Comparison of ENCODE assay signal across 1 cellular context in genomic region chr17:48101012-48101720, GRCh38.
TF ChIP-seq lines count a peak whose summit lies in the region.

Gene CBX1 (minus strand): TSS chr17:48101478. CDS start chr17:48077004, 24,474 bp downstream.

TF ChIP-seq in HepG2, 621 proteins besides CTCF, POLR2A, EP300 and RAD21 (continued from another document and continues in another):
- TF ChIP-seq MYPOP (CRISPR knock-in tag; IDR thresholded peaks at IDR 0.05): peak; percentile 97
- TF ChIP-seq ELF1 (CRISPR knock-in tag; IDR thresholded peaks at IDR 0.05): peak; percentile 46; the same call in 1 of the 2 replicates
- peak; percentile 83; the same call in 1 of the 2 replicates for TF ChIP-seq ZKSCAN1 (IDR thresholded peaks at IDR 0.05; ENCODE audit: low read length)
- peak; percentile 66 for TF ChIP-seq IKZF4 (CRISPR knock-in tag; IDR thresholded peaks at IDR 0.05; ENCODE audit: borderline replicate concordance, low read depth, not compliant biosample characterization)
- TF ChIP-seq ZNF704 (CRISPR knock-in tag; IDR thresholded peaks at IDR 0.05; ENCODE audit: borderline replicate concordance): peak; percentile 99; the same call in 1 of the 2 replicates
- TF ChIP-seq ZNF431 (CRISPR knock-in tag; IDR thresholded peaks at IDR 0.05; ENCODE audit: borderline replicate concordance, low read depth): peak; percentile 54; the same call in 1 of the 2 replicates
- TF ChIP-seq HNF1A (IDR thresholded peaks at IDR 0.05; ENCODE audit: low read depth): no peak
- TF ChIP-seq HNF1A (CRISPR knock-in tag; IDR thresholded peaks at IDR 0.05; ENCODE audit: borderline replicate concordance): peak; percentile 63; the same call in 1 of the 2 replicates
- no peak for TF ChIP-seq NFATC3 (CRISPR knock-in tag; IDR thresholded peaks at IDR 0.05)
- TF ChIP-seq ZNF605 (CRISPR knock-in tag; IDR thresholded peaks at IDR 0.05): peak; percentile 88; the same call in 1 of the 2 replicates
- TF ChIP-seq KDM4B (CRISPR knock-in tag; IDR thresholded peaks at IDR 0.05): no peak
- no peak for TF ChIP-seq ZNF652 (CRISPR knock-in tag; IDR thresholded peaks at IDR 0.05; ENCODE audit: borderline replicate concordance, low read depth)
- TF ChIP-seq TBX2 (CRISPR knock-in tag; IDR thresholded peaks at IDR 0.05; ENCODE audit: borderline replicate concordance): peak; percentile 93
- TF ChIP-seq POGK (CRISPR knock-in tag; conservative IDR thresholded peaks at IDR 0.05): peak; percentile 98
- peak; percentile 61; the same call in 1 of the 2 replicates for TF ChIP-seq ZNF639 (CRISPR knock-in tag; conservative IDR thresholded peaks at IDR 0.05)
- TF ChIP-seq CEBPB (IDR thresholded peaks at IDR 0.05; ENCODE audit: borderline replicate concordance, low read depth, low read length): no peak
- no peak; the same call in 1 of the 2 replicates for TF ChIP-seq JUNB (CRISPR knock-in tag; IDR thresholded peaks at IDR 0.05; ENCODE audit: borderline replicate concordance)
- no peak for TF ChIP-seq ZNF468 (CRISPR knock-in tag; IDR thresholded peaks at IDR 0.05)
- TF ChIP-seq THAP11 (CRISPR knock-in tag; IDR thresholded peaks at IDR 0.05): peak; percentile 99
- TF ChIP-seq ZNF562 (CRISPR knock-in tag; IDR thresholded peaks at IDR 0.05; ENCODE audit: borderline replicate concordance): no peak
- TF ChIP-seq ZNF552 (CRISPR knock-in tag; IDR thresholded peaks at IDR 0.05; ENCODE audit: borderline replicate concordance): peak; percentile 13; the same call in 1 of the 2 replicates
- TF ChIP-seq GMEB1 (CRISPR knock-in tag; IDR thresholded peaks at IDR 0.05; ENCODE audit: borderline replicate concordance): peak; percentile 96
- TF ChIP-seq REPIN1 (CRISPR knock-in tag; IDR thresholded peaks at IDR 0.05; ENCODE audit: borderline replicate concordance, low read depth): peak; percentile 97
- peak; percentile 30; the same call in 1 of the 2 replicates for TF ChIP-seq TOE1 (CRISPR knock-in tag; IDR thresholded peaks at IDR 0.05)
- peak; percentile 80 for TF ChIP-seq THRA (CRISPR knock-in tag; IDR thresholded peaks at IDR 0.05; ENCODE audit: borderline replicate concordance)
- peak; percentile 94 for TF ChIP-seq ZBTB25 (CRISPR knock-in tag; IDR thresholded peaks at IDR 0.05)
- no peak for TF ChIP-seq SCMH1 (CRISPR knock-in tag; IDR thresholded peaks at IDR 0.05; ENCODE audit: borderline replicate concordance)
- TF ChIP-seq ZNF24 (IDR thresholded peaks at IDR 0.05): no peak
- peak; percentile 73; the same call in 1 of the 2 replicates for TF ChIP-seq AKAP8 (CRISPR knock-in tag; IDR thresholded peaks at IDR 0.05)
- TF ChIP-seq ZNF788 (CRISPR knock-in tag; IDR thresholded peaks at IDR 0.05; ENCODE audit: borderline replicate concordance): peak; percentile 100
- no peak; the same call in 1 of the 2 replicates for TF ChIP-seq ZFP82 (CRISPR knock-in tag; IDR thresholded peaks at IDR 0.05; ENCODE audit: borderline replicate concordance)
- no peak for TF ChIP-seq NCOA2 (CRISPR knock-in tag; IDR thresholded peaks at IDR 0.05)
- no peak for TF ChIP-seq SOX6 (IDR thresholded peaks at IDR 0.05)
- TF ChIP-seq SOX6 (CRISPR knock-in tag; IDR thresholded peaks at IDR 0.05): peak; percentile 86
- TF ChIP-seq PHF8 (CRISPR knock-in tag; IDR thresholded peaks at IDR 0.05): peak; percentile 98
- peak; percentile 80; the same call in 1 of the 2 replicates for TF ChIP-seq ZNF782 (CRISPR knock-in tag; IDR thresholded peaks at IDR 0.05; ENCODE audit: borderline replicate concordance)
- TF ChIP-seq MYC (CRISPR knock-in tag; IDR thresholded peaks at IDR 0.05; ENCODE audit: borderline replicate concordance): peak; percentile 82
- TF ChIP-seq ZNF354B (CRISPR knock-in tag; IDR thresholded peaks at IDR 0.05): 0 out of 2 replicates have a peak, but pooled peaks have one; percentile 33
- TF ChIP-seq HIVEP1 (CRISPR knock-in tag; IDR thresholded peaks at IDR 0.05): peak; percentile 92
- TF ChIP-seq KLF12 (CRISPR knock-in tag; IDR thresholded peaks at IDR 0.05; ENCODE audit: borderline replicate concordance): no peak; the same call in 1 of the 2 replicates
- peak; percentile 72 for TF ChIP-seq ZNF646 (CRISPR knock-in tag; IDR thresholded peaks at IDR 0.05)
